In genomic region chr6:133959667-133960368, GRCh38 we compare ENCODE assay signal across 1 cellular context.
A peak's percentile ranks its signal among the peaks of the same experiment; 100 is the strongest.
TF ChIP-seq lines count a peak whose summit lies in the region.

No MANE protein-coding gene starts in this region.

TF ChIP-seq in K562, 482 proteins besides CTCF, POLR2A, EP300 and RAD21 (continued from another document and continues in another):
- TF ChIP-seq ZBTB34 (CRISPR knock-in tag; IDR thresholded peaks at IDR 0.05) (no peak), POLR2B (IDR thresholded peaks at IDR 0.05; ENCODE audit: low read depth, partially characterized antibody) (no peak), E2F3 (CRISPR knock-in tag; IDR thresholded peaks at IDR 0.05) (no peak), ZNF695 (CRISPR knock-in tag; IDR thresholded peaks at IDR 0.05) (no peak), ARID2 (IDR thresholded peaks at IDR 0.05) (no peak), SP2 (IDR thresholded peaks at IDR 0.05; ENCODE audit: extremely low read depth, low read depth, low read length, poor library complexity, severe bottlenecking) (no peak), ETS1 (conservative IDR thresholded peaks at IDR 0.05; ENCODE audit: control insufficient read depth, low read depth, low read length) (no peak), HEY1 (CRISPR knock-in tag; IDR thresholded peaks at IDR 0.05; ENCODE audit: borderline replicate concordance) (no peak), MTA2 (IDR thresholded peaks at IDR 0.05; ENCODE audit: low read depth) (peak; percentile 23; the same call in 1 of the 2 replicates), HDAC8 (tag; IDR thresholded peaks at IDR 0.05) (no peak), KLF16 (IDR thresholded peaks at IDR 0.05) (peak; percentile 38; the same call in 1 of the 2 replicates), ZNF75A (CRISPR knock-in tag; IDR thresholded peaks at IDR 0.05) (no peak), GTF2A2 (tag; IDR thresholded peaks at IDR 0.05) (no peak), ZNF253 (CRISPR knock-in tag; conservative IDR thresholded peaks at IDR 0.05) (no peak), NCOR1 (IDR thresholded peaks at IDR 0.05) (peak; percentile 76), ATF2 (CRISPR knock-in tag; IDR thresholded peaks at IDR 0.05) (no peak), ESRRB (CRISPR knock-in tag; IDR thresholded peaks at IDR 0.05; ENCODE audit: borderline replicate concordance) (no peak), THAP7 (CRISPR knock-in tag; IDR thresholded peaks at IDR 0.05) (no peak), ATF3 (IDR thresholded peaks at IDR 0.05) (0 out of 2 replicates have a peak, but pooled peaks have one; percentile 10), ATF3 (CRISPR knock-in tag; conservative IDR thresholded peaks at IDR 0.05) (no peak), ZBTB17 (CRISPR knock-in tag; IDR thresholded peaks at IDR 0.05) (no peak), CREM (IDR thresholded peaks at IDR 0.05; ENCODE audit: low read depth) (0 out of 2 replicates have a peak, but pooled peaks have one; percentile 19), TOE1 (IDR thresholded peaks at IDR 0.05; ENCODE audit: borderline replicate concordance) (no peak), TOE1 (CRISPR knock-in tag; IDR thresholded peaks at IDR 0.05; ENCODE audit: borderline replicate concordance, low read depth) (no peak), ETV6 (IDR thresholded peaks at IDR 0.05; ENCODE audit: borderline replicate concordance in 1 of 2, low read depth in 2 of 2, low read length in 1 of 2) (no peak), ETV6 (CRISPR knock-in tag; IDR thresholded peaks at IDR 0.05; ENCODE audit: borderline replicate concordance) (no peak), TBL1XR1 (IDR thresholded peaks at IDR 0.05; ENCODE audit: low read length in 2 of 2) (0 out of 4 replicates have a peak, but pooled peaks have one; percentile 34 to 43), MECOM (CRISPR knock-in tag; IDR thresholded peaks at IDR 0.05) (no peak), ZBTB1 (CRISPR knock-in tag; IDR thresholded peaks at IDR 0.05; ENCODE audit: borderline replicate concordance, low read depth) (no peak), HMGXB4 (CRISPR knock-in tag; IDR thresholded peaks at IDR 0.05) (no peak), ELF4 (CRISPR knock-in tag; IDR thresholded peaks at IDR 0.05) (no peak), XRCC4 (IDR thresholded peaks at IDR 0.05; ENCODE audit: extremely low read depth, insufficient read depth, insufficient read length) (no peak), SMARCE1 (IDR thresholded peaks at IDR 0.05) (no peak), NCOA1 (IDR thresholded peaks at IDR 0.05; ENCODE audit: low read depth) (no peak), TEAD1 (CRISPR knock-in tag; IDR thresholded peaks at IDR 0.05) (no peak), COPS2 (conservative IDR thresholded peaks at IDR 0.05) (no peak), SMAD2 (IDR thresholded peaks at IDR 0.05; ENCODE audit: low read depth, low read length) (no peak), ZNF778 (CRISPR knock-in tag; IDR thresholded peaks at IDR 0.05) (no peak), ZNF511 (CRISPR knock-in tag; IDR thresholded peaks at IDR 0.05) (no peak), SNIP1 (IDR thresholded peaks at IDR 0.05; ENCODE audit: low read depth) (no peak), ZNF707 (CRISPR knock-in tag; conservative IDR thresholded peaks at IDR 0.05) (no peak), ZFPM2 (CRISPR knock-in tag; IDR thresholded peaks at IDR 0.05) (no peak), NR2F6 (CRISPR knock-in tag; IDR thresholded peaks at IDR 0.05) (no peak), ZMIZ1 (IDR thresholded peaks at IDR 0.05; ENCODE audit: low read depth in 2 of 2, low read length in 2 of 2) (no peak; a peak in 1 of 4 replicates), PHTF2 (CRISPR knock-in tag; IDR thresholded peaks at IDR 0.05) (no peak), ZNF146 (CRISPR knock-in tag; IDR thresholded peaks at IDR 0.05; ENCODE audit: unreplicated experiment) (no peak), NFE2L1 (tag; IDR thresholded peaks at IDR 0.05; ENCODE audit: borderline replicate concordance, low read depth) (no peak), SRSF7 (optimal IDR thresholded peaks at IDR 0.05; ENCODE audit: low read depth, low read length) (no peak), FOXJ3 (CRISPR knock-in tag; IDR thresholded peaks at IDR 0.05) (no peak), XRCC3 (IDR thresholded peaks at IDR 0.05) (no peak), PURB (CRISPR knock-in tag; IDR thresholded peaks at IDR 0.05; ENCODE audit: low read depth) (no peak), ZC3H4 (CRISPR knock-in tag; IDR thresholded peaks at IDR 0.05; ENCODE audit: borderline replicate concordance) (no peak), TEAD4 (IDR thresholded peaks at IDR 0.05; ENCODE audit: low read length) (peak; percentile 88), TEAD4 (CRISPR knock-in tag; IDR thresholded peaks at IDR 0.05; ENCODE audit: borderline replicate concordance) (no peak), NEUROD1 (IDR thresholded peaks at IDR 0.05; ENCODE audit: borderline replicate concordance, low read depth, low read length, partially characterized antibody) (no peak), PHB (CRISPR knock-in tag; IDR thresholded peaks at IDR 0.05) (no peak), EHMT2 (IDR thresholded peaks at IDR 0.05) (0 out of 2 replicates have a peak, but pooled peaks have one; percentile 11), ELF2 (CRISPR knock-in tag; IDR thresholded peaks at IDR 0.05) (no peak), CEBPG (CRISPR knock-in tag; IDR thresholded peaks at IDR 0.05) (no peak), CEBPG (tag; conservative IDR thresholded peaks at IDR 0.05 in 1 of 2, IDR thresholded peaks at IDR 0.05 in 1 of 2) (no peak), NONO (IDR thresholded peaks at IDR 0.05; ENCODE audit: low read depth in 2 of 2, low read length in 1 of 2) (no peak), ZNF583 (CRISPR knock-in tag; IDR thresholded peaks at IDR 0.05) (no peak), TCF15 (CRISPR knock-in tag; IDR thresholded peaks at IDR 0.05) (no peak), XRCC5 (IDR thresholded peaks at IDR 0.05; ENCODE audit: low read depth, low read length) (no peak), ZNF282 (CRISPR knock-in tag; IDR thresholded peaks at IDR 0.05) (no peak), BRD9 (IDR thresholded peaks at IDR 0.05; ENCODE audit: low read depth, partially characterized antibody) (no peak), THRA (IDR thresholded peaks at IDR 0.05) (no peak), CTBP1 (IDR thresholded peaks at IDR 0.05; ENCODE audit: borderline replicate concordance) (no peak), NR2C2 (CRISPR knock-in tag; IDR thresholded peaks at IDR 0.05) (no peak), NR2C2 (tag; IDR thresholded peaks at IDR 0.05) (no peak)
